In the genomic region with DNA sequence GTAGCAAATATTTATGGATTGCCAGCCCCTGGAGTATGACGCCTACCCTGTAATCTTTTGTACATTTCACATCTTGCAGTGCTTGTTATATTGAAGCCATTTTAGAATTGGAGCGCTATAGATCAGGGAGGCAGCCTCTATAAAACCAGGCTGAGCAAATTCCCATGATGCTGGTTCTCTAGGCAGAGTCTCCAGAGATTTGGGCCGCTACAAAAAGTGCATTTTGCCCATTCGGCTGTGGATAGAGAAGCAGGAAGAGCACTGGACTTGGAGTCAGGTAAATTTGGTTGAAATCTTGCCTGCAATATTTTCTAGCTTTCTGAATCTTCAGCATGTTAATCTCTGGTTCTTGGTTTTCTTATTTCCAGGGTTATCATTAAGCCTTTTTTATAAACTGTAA, we compare ENCODE assay signal across 8 cellular contexts. TPM values are rescaled to one million over a fixed set of nuclear protein-coding genes. Genes with fewer than 3 reads are reported as not detected.
A peak's percentile ranks its signal among the peaks of the same experiment; 100 is the strongest.
DNase-seq lines count a peak whose midpoint lies in the region; ATAC-seq and TF ChIP-seq lines count a peak whose summit lies in the region.

No MANE protein-coding gene starts in this region.

- H3K9me3 ChIP-seq in RWPE2 (ENCODE audit: severe bottlenecking): no peaks in the 10 kb centered on the region

- no peak for ATAC-seq in RWPE2 (ENCODE audit: low read depth)
- no peak for ATAC-seq in GM18519 (IDR thresholded peaks at IDR 0.05; ENCODE audit: low FRiP score, unreplicated experiment)
- no peak for ATAC-seq in foreskin keratinocyte
- ATAC-seq in HG03095 (IDR thresholded peaks at IDR 0.05; ENCODE audit: unreplicated experiment): no peak

- H3K4me1 ChIP-seq in RWPE2 (ENCODE audit: insufficient read depth, poor library complexity, severe bottlenecking): peaks cover 29% of the 10 kb centered on the region
- peaks cover 25% of the 10 kb centered on the region for H3K4me1 ChIP-seq in foreskin keratinocyte

- TF ChIP-seq CTCF in GM12875 (IDR thresholded peaks at IDR 0.05; ENCODE audit: borderline replicate concordance, insufficient read depth, low read depth, low read length) (no peak), RWPE2 (IDR thresholded peaks at IDR 0.05; ENCODE audit: poor library complexity, severe bottlenecking) (no peak), epithelial cell of proximal tubule (conservative IDR thresholded peaks at IDR 0.05; ENCODE audit: low read depth, low read length) (no peak), retinal pigment epithelial cell (conservative IDR thresholded peaks at IDR 0.05; ENCODE audit: low read depth, low read length) (no peak), foreskin keratinocyte (conservative IDR thresholded peaks at IDR 0.05) (no peak)

- DNase-seq in RWPE2 (ENCODE audit: low spot score): no peak
- no peak for DNase-seq in epithelial cell of proximal tubule (ENCODE audit: low read depth)
- DNase-seq in retinal pigment epithelial cell (ENCODE audit: low read depth): no peak
- no peak for DNase-seq in foreskin keratinocyte
- no peak for DNase-seq in HuH-7.5 (ENCODE audit: low spot score)

- H3K4me3 ChIP-seq in GM12875 (ENCODE audit: low read depth, low read length) (peak overlapping the region; percentile 17), RWPE2 (ENCODE audit: severe bottlenecking) (peak overlapping the region; percentile 93), epithelial cell of proximal tubule (ENCODE audit: low read depth, low read length) (peak overlapping the region; percentile 99), retinal pigment epithelial cell (ENCODE audit: low read length) (peak overlapping the region; percentile 98)

- H3K27me3 ChIP-seq in RWPE2 (ENCODE audit: insufficient read depth, poor library complexity, severe bottlenecking): no peaks in the 10 kb centered on the region
- H3K27me3 ChIP-seq in foreskin keratinocyte: no peaks in the 10 kb centered on the region

- peaks cover 56% of the 10 kb centered on the region for H3K36me3 ChIP-seq in RWPE2 (ENCODE audit: low read depth)

- H3K27ac ChIP-seq in RWPE2 (ENCODE audit: poor library complexity, severe bottlenecking) (no peak overlapping the region), foreskin keratinocyte (no peak overlapping the region)

RNA-seq across cellular contexts. Expression of gene YWHAB, which starts 2.0 kb away (rescaled TPM):
- total RNA-seq in epithelial cell of proximal tubule (162 and 203 TPM in 2 replicates), foreskin keratinocyte (213 and 216 TPM in 2 replicates)
- 177 and 188 TPM in 2 replicates for polyA plus RNA-seq in foreskin keratinocyte

RNA-seq across cellular contexts. Expression of gene PABPC1L, which starts 22.4 kb away (rescaled TPM):
- total RNA-seq in epithelial cell of proximal tubule (6.5 and 9.2 TPM in 2 replicates), foreskin keratinocyte (14.1 and 15.9 TPM in 2 replicates)
- 12.6 and 13.8 TPM in 2 replicates for polyA plus RNA-seq in foreskin keratinocyte

Comparison
In these comparisons a context has a peak if more than half of its experiments do, and no peak if none do; other contexts are left out.
1. H3K4me3 ChIP-seq: peak in every context shown above with its lines; median percentile 99 in epithelial cell of proximal tubule; 98 in retinal pigment epithelial cell; 93 in RWPE2; 17 in GM12875.